Comparison of ENCODE assay signal across 32 cellular contexts in genomic region chr20:23282111-23282510, GRCh38.
"Had no signal": no experiment of that assay in that cellular context is flagged by ENCODE, and none has a peak within 500 bp of the region (broad histone marks: within the 10 kb centered on the region; RNA-seq: fewer than 3 reads in every experiment).

No MANE protein-coding gene starts in this region.

- H3K4me1 Mint-ChIP-seq: naive thymus-derived CD8-positive, alpha-beta T cell; neural crest cell; stimulated activated memory B cell treated with anti-CD40 and anti-IgM and Interleukin-4, amounts not matched to agents 10 μg/mL and 1 μg/mL and 100 μg/mL, for 72 hours; stimulated activated naive CD8-positive, alpha-beta T cell treated with anti-CD3 and anti-CD28 coated beads, Interleukin-15, amount 100 ng/mL, for 72 hours had no signal

- H3K4me2 ChIP-seq: smooth muscle cell had no signal

- H3K36me3 Mint-ChIP-seq: naive thymus-derived CD8-positive, alpha-beta T cell; natural killer cell treated with Interleukin-12 subunit alpha and Interleukin-12 subunit beta and Interleukin-15 and Interleukin-18, amount 100 ng/mL, for 72 hours; stimulated activated memory B cell treated with anti-CD40 and anti-IgM and Interleukin-4, amounts not matched to agents 10 μg/mL and 1 μg/mL and 100 μg/mL, for 72 hours; type B pancreatic cell had no signal

- H3K27me3 ChIP-seq: ovary, suprapubic skin, testis, tibial artery, transverse colon, uterus had no signal

- H3K79me2 ChIP-seq: parathyroid adenoma had no signal

- H3K9me3 ChIP-seq: ovary, psoas muscle, spleen, suprapubic skin, testis, tibial artery, transverse colon, upper lobe of right lung, uterus had no signal

- H3K4me1 ChIP-seq: parathyroid adenoma, psoas muscle, suprapubic skin, testis, tibial artery, transverse colon, upper lobe of right lung, uterus had no signal

- H2AFZ ChIP-seq: parathyroid adenoma had no signal

- H3K27ac Mint-ChIP-seq: naive thymus-derived CD8-positive, alpha-beta T cell; natural killer cell treated with Interleukin-12 subunit alpha and Interleukin-12 subunit beta and Interleukin-15 and Interleukin-18, amount 100 ng/mL, for 72 hours; nephron progenitor cell; progenitor cell of endocrine pancreas; stimulated activated memory B cell treated with anti-CD40 and anti-IgM and Interleukin-4, amounts not matched to agents 10 μg/mL and 1 μg/mL and 100 μg/mL, for 72 hours; stimulated activated naive CD8-positive, alpha-beta T cell treated with anti-CD3 and anti-CD28 coated beads, Interleukin-15, amount 100 ng/mL, for 72 hours; type B pancreatic cell had no signal

- H3K9me3 Mint-ChIP-seq: naive thymus-derived CD8-positive, alpha-beta T cell; natural killer cell treated with Interleukin-12 subunit alpha and Interleukin-12 subunit beta and Interleukin-15 and Interleukin-18, amount 100 ng/mL, for 72 hours; nephron progenitor cell; neural crest cell; stimulated activated naive CD8-positive, alpha-beta T cell treated with anti-CD3 and anti-CD28 coated beads, Interleukin-15, amount 100 ng/mL, for 72 hours; type B pancreatic cell had no signal

- H3K36me3 ChIP-seq: ovary, spleen, suprapubic skin, tibial artery, transverse colon, upper lobe of right lung, uterus had no signal

- H3K4me3 ChIP-seq: ovary, psoas muscle, skin epidermis, smooth muscle cell, spleen, suprapubic skin, testis, tibial artery, transverse colon, upper lobe of right lung, uterus had no signal

- H3K4me3 Mint-ChIP-seq: naive thymus-derived CD8-positive, alpha-beta T cell; natural killer cell treated with Interleukin-12 subunit alpha and Interleukin-12 subunit beta and Interleukin-15 and Interleukin-18, amount 100 ng/mL, for 72 hours; nephron progenitor cell; neural crest cell; stimulated activated memory B cell treated with anti-CD40 and anti-IgM and Interleukin-4, amounts not matched to agents 10 μg/mL and 1 μg/mL and 100 μg/mL, for 72 hours; stimulated activated naive CD8-positive, alpha-beta T cell treated with anti-CD3 and anti-CD28 coated beads, Interleukin-15, amount 100 ng/mL, for 72 hours; type B pancreatic cell had no signal

- ATAC-seq: naive thymus-derived CD8-positive, alpha-beta T cell; natural killer cell treated with Interleukin-12 subunit alpha and Interleukin-12 subunit beta and Interleukin-15 and Interleukin-18, amount 100 ng/mL, for 72 hours; psoas muscle; right cardiac atrium; sciatic nerve; stimulated activated memory B cell treated with anti-CD40 and anti-IgM and Interleukin-4, amounts not matched to agents 10 μg/mL and 1 μg/mL and 100 μg/mL, for 72 hours; stimulated activated naive CD8-positive, alpha-beta T cell treated with anti-CD3 and anti-CD28 coated beads, Interleukin-15, amount 100 ng/mL, for 72 hours; stimulated activated naive CD8-positive, alpha-beta T cell treated with anti-CD3 and anti-CD28 coated beads, Interleukin-15, Interleukin-2, amounts not matched to agents 100 U/mL and 50 U/mL, for 24 hours; upper lobe of right lung had no signal

- DNase-seq: naive thymus-derived CD8-positive, alpha-beta T cell; nephron progenitor cell; occipital lobe; ovary; posterior cingulate gyrus; psoas muscle; right cardiac atrium; stimulated activated CD4-positive, alpha-beta T cell treated with anti-CD3 and anti-CD28 coated beads, Interleukin-12 subunit alpha, Interleukin-12 subunit beta, amount 100 ng/mL, for 4 hours; stimulated activated CD4-positive, alpha-beta T cell treated with anti-CD3 and anti-CD28 coated beads, Interleukin-1b, Interleukin-23, amount 100 ng/mL, for 48 hours; stimulated activated CD4-positive, alpha-beta T cell treated with anti-CD3 and anti-CD28 coated beads, Interleukin-4, amount 100 ng/mL, for 1 hour; stimulated activated CD4-positive, alpha-beta T cell treated with anti-CD3 and anti-CD28 coated beads, Interleukin-4, amount 100 ng/mL, for 4 hours; stimulated activated CD8-positive, alpha-beta memory T cell treated with anti-CD3 and anti-CD28 coated beads, Interleukin-4, amount 100 ng/mL, for 48 hours; stimulated activated naive CD4-positive, alpha-beta T cell; stimulated activated naive CD8-positive, alpha-beta T cell treated with anti-CD3 and anti-CD28 coated beads, Interleukin-15, amount 100 ng/mL, for 72 hours; stimulated activated naive CD8-positive, alpha-beta T cell treated with anti-CD3 and anti-CD28 coated beads, Interleukin-15, Interleukin-2, amounts not matched to agents 100 U/mL and 50 U/mL, for 24 hours; substantia nigra; testis; tibial artery; transverse colon; upper lobe of right lung; uterus had no signal

- H3K27ac ChIP-seq: ovary, parathyroid adenoma, psoas muscle, skin epidermis, spleen, suprapubic skin, testis, tibial artery, transverse colon, upper lobe of right lung, uterus had no signal

- H3K9ac ChIP-seq: parathyroid adenoma had no signal
